ENCODE assay signal across 1 cellular context in genomic region chr9:113376634-113377531, GRCh38.
TF ChIP-seq lines count a peak whose summit lies in the region.

Gene HDHD3 (minus strand): TSS chr9:113376986. CDS start chr9:113374354, 2,632 bp downstream.

TF ChIP-seq in K562, 482 proteins besides CTCF, POLR2A, EP300 and RAD21 (continued from another document and continues in another):
- 0 out of 2 replicates have a peak, but pooled peaks have one; percentile 30 for TF ChIP-seq ZBTB2 (IDR thresholded peaks at IDR 0.05)
- peak; percentile 21 to 73; a peak in 2 of 4 replicates for TF ChIP-seq MAZ (CRISPR knock-in tag; conservative IDR thresholded peaks at IDR 0.05 in 1 of 2, IDR thresholded peaks at IDR 0.05 in 1 of 2)
- no peak for TF ChIP-seq LEF1 (IDR thresholded peaks at IDR 0.05)
- TF ChIP-seq FOSL1 (tag; conservative IDR thresholded peaks at IDR 0.05), result no peak
- TF ChIP-seq ETS1 (conservative IDR thresholded peaks at IDR 0.05; ENCODE audit: control insufficient read depth, low read depth, low read length), result 0 out of 2 replicates have a peak, but pooled peaks have one; percentile 48
- TF ChIP-seq GATAD2B (IDR thresholded peaks at IDR 0.05; ENCODE audit: borderline replicate concordance), result no peak
- TF ChIP-seq BCL6 (CRISPR knock-in tag; IDR thresholded peaks at IDR 0.05), result no peak
- TF ChIP-seq ARID4B (CRISPR knock-in tag; IDR thresholded peaks at IDR 0.05), result no peak
- TF ChIP-seq ZNF384 (IDR thresholded peaks at IDR 0.05; ENCODE audit: low read depth, low read length), result no peak
- TF ChIP-seq ARHGAP35 (IDR thresholded peaks at IDR 0.05; ENCODE audit: partially characterized antibody), result peak; percentile 52
- no peak for TF ChIP-seq RUNX1 (IDR thresholded peaks at IDR 0.05; ENCODE audit: low read depth)
- peak; percentile 9; the same call in 1 of the 2 replicates for TF ChIP-seq MGA (IDR thresholded peaks at IDR 0.05)
- 0 out of 2 replicates have a peak, but pooled peaks have one; percentile 10 for TF ChIP-seq EGR1 (conservative IDR thresholded peaks at IDR 0.05)
- peak; percentile 56 for TF ChIP-seq KDM5B (IDR thresholded peaks at IDR 0.05; ENCODE audit: insufficient replicate concordance, low read depth, low read length)
- TF ChIP-seq ZNF121 (CRISPR knock-in tag; conservative IDR thresholded peaks at IDR 0.05), result no peak
- peak; percentile 33; the same call in 1 of the 2 replicates for TF ChIP-seq MYC (IDR thresholded peaks at IDR 0.05; ENCODE audit: low read depth, low read length)
- no peak for TF ChIP-seq MYC (CRISPR knock-in tag; IDR thresholded peaks at IDR 0.05; ENCODE audit: borderline replicate concordance, low read depth)
- TF ChIP-seq CXXC5 (CRISPR knock-in tag; IDR thresholded peaks at IDR 0.05), result 0 out of 2 replicates have a peak, but pooled peaks have one; percentile 59
- no peak for TF ChIP-seq ZNF644 (tag; IDR thresholded peaks at IDR 0.05; ENCODE audit: low read depth)
- TF ChIP-seq POLR2G (IDR thresholded peaks at IDR 0.05; ENCODE audit: low read depth, low read length), result peak; percentile 90
- no peak for TF ChIP-seq ZNF263 (CRISPR knock-in tag; IDR thresholded peaks at IDR 0.05; ENCODE audit: borderline replicate concordance)
- TF ChIP-seq KDM2B (CRISPR knock-in tag; IDR thresholded peaks at IDR 0.05), result peak; percentile 79; the same call in 1 of the 2 replicates
- 0 out of 2 replicates have a peak, but pooled peaks have one; percentile 37 for TF ChIP-seq LARP7 (IDR thresholded peaks at IDR 0.05)
- no peak for TF ChIP-seq ZNF124 (CRISPR knock-in tag; IDR thresholded peaks at IDR 0.05)
- 0 out of 2 replicates have a peak, but pooled peaks have one; percentile 42 for TF ChIP-seq THAP12 (CRISPR knock-in tag; IDR thresholded peaks at IDR 0.05)
- no peak for TF ChIP-seq KHSRP (IDR thresholded peaks at IDR 0.05)
- TF ChIP-seq BCLAF1 (IDR thresholded peaks at IDR 0.05; ENCODE audit: borderline replicate concordance in 1 of 2, control insufficient read depth in 1 of 2, low read depth in 2 of 2, low read length in 1 of 2), result no peak
- peak; percentile 78 for TF ChIP-seq TFAP4 (CRISPR knock-in tag; IDR thresholded peaks at IDR 0.05; ENCODE audit: borderline replicate concordance)
- no peak for TF ChIP-seq NFIX (CRISPR knock-in tag; IDR thresholded peaks at IDR 0.05; ENCODE audit: low read depth)
- peak; percentile 68 for TF ChIP-seq HNRNPLL (IDR thresholded peaks at IDR 0.05; ENCODE audit: low read depth, low read length, poor library complexity, severe bottlenecking)
- no peak for TF ChIP-seq KAT7 (CRISPR knock-in tag; IDR thresholded peaks at IDR 0.05; ENCODE audit: borderline replicate concordance)
